8 cellular contexts compared by ENCODE assay signal in the genomic region with DNA sequence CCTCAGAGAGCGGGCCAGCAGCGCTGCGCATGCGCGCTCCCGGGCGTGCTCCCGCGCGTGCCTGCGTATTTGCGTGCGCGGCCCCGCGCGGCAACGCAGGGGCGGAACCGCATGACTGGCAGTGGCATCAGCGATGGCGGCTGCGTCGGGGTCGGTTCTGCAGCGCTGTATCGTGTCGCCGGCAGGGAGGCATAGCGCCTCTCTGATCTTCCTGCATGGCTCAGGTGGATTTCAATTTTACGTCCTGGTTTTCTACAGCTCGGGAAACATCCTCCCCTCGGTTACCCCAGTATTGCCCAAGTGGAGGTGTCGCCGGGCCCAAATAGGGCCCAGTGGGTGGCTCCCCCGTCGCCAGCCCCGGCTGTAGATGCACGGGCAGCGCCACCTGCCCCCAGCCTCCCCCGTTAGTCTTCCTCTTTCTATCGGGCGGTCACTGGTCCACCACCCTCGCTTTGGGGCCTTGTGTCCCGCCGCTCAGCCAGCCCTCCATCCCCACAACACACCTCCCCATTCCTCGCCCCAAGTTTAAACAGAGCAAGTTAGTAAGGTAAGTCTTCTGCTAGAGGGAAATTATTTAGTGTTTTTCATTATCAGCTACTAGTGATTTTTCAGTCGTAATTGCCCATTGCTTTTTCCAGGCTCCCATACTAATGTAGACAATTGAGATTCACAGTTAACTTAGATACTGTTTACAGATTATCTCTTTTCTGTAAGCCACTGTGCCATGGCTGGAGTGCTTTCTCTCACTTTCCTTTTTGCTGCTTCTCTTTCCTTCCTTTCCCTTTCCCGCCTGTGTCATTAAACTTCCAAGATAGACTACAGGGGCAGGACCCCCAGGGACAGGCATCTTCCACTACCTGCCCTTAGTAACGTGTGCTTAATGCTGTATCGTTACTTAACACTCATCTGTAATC. TPM values are rescaled to one million over a fixed set of nuclear protein-coding genes. Genes with fewer than 3 reads are reported as not detected.
DNase-seq lines count a peak whose midpoint lies in the region; TF ChIP-seq lines count a peak whose summit lies in the region.

A gene (plus strand): TSS at position 121 of the 914 bp plus-strand sequence. CDS start 13 bp downstream, at position 134.

- peak; percentile 89 for DNase-seq in ELR (ENCODE audit: low read depth)
- peak; percentile 89 for DNase-seq in GOT3 (lab: John Stamatoyannopoulos, UW)
- DNase-seq in SHP77 (lab: John Stamatoyannopoulos, UW) = peak; percentile 73 to 86
- peak; percentile 83 for DNase-seq in activated effector memory CD4-positive, alpha-beta T cell treated with Interleukin-2 at 50 U/mL for 16 hours
- DNase-seq in fibroblast of the aortic adventitia (ENCODE audit: low read depth) = peak; percentile 91
- peak; percentile 87 for DNase-seq in nephron progenitor cell

- H3K4me1 Mint-ChIP-seq in nephron progenitor cell = peaks cover 24% of the 10 kb centered on the region
- peaks cover 57% of the 10 kb centered on the region for H3K4me1 Mint-ChIP-seq in stimulated activated naive CD8-positive, alpha-beta T cell treated with anti-CD3 and anti-CD28 coated beads, Interleukin-15, Interleukin-2, amounts not matched to agents 100 ng/mL and 50 ng/mL, for 24 hours (ENCODE audit: low read depth)

- peak within 1 kb of the TSS; percentile 20 for H3K27ac Mint-ChIP-seq in nephron progenitor cell
- H3K27ac Mint-ChIP-seq in stimulated activated naive CD8-positive, alpha-beta T cell treated with anti-CD3 and anti-CD28 coated beads, Interleukin-15, Interleukin-2, amounts not matched to agents 100 ng/mL and 50 ng/mL, for 24 hours = peak within 1 kb of the TSS; percentile 97

- H3K4me3 Mint-ChIP-seq in nephron progenitor cell = peak within 1 kb of the TSS; percentile 92
- H3K4me3 Mint-ChIP-seq in stimulated activated naive CD8-positive, alpha-beta T cell treated with anti-CD3 and anti-CD28 coated beads, Interleukin-15, Interleukin-2, amounts not matched to agents 100 ng/mL and 50 ng/mL, for 24 hours = peak within 1 kb of the TSS; percentile 97

- H3K36me3 Mint-ChIP-seq in nephron progenitor cell (ENCODE audit: low read depth) = peaks cover 11% of the 10 kb centered on the region
- H3K36me3 Mint-ChIP-seq in stimulated activated naive CD8-positive, alpha-beta T cell treated with anti-CD3 and anti-CD28 coated beads, Interleukin-15, Interleukin-2, amounts not matched to agents 100 ng/mL and 50 ng/mL, for 24 hours (ENCODE audit: low read depth) = peaks cover 24% of the 10 kb centered on the region

- H3K4me3 ChIP-seq in fibroblast of the aortic adventitia (ENCODE audit: low read depth, low read length) = peak within 1 kb of the TSS; percentile 79

- TF ChIP-seq CTCF in LNCAP (IDR thresholded peaks at IDR 0.05) (peak; percentile 21; the same call in 1 of the 2 replicates), fibroblast of the aortic adventitia (IDR thresholded peaks at IDR 0.05; ENCODE audit: insufficient read depth, low read length) (no peak), nephron progenitor cell (IDR thresholded peaks at IDR 0.05) (no peak)

- no peaks in the 10 kb centered on the region for H3K27me3 Mint-ChIP-seq in nephron progenitor cell (ENCODE audit: low read depth, poor library complexity)
- no peaks in the 10 kb centered on the region for H3K27me3 Mint-ChIP-seq in stimulated activated naive CD8-positive, alpha-beta T cell treated with anti-CD3 and anti-CD28 coated beads, Interleukin-15, Interleukin-2, amounts not matched to agents 100 ng/mL and 50 ng/mL, for 24 hours

- peaks cover 4% of the 10 kb centered on the region for H3K9me3 Mint-ChIP-seq in nephron progenitor cell
- H3K9me3 Mint-ChIP-seq in stimulated activated naive CD8-positive, alpha-beta T cell treated with anti-CD3 and anti-CD28 coated beads, Interleukin-15, Interleukin-2, amounts not matched to agents 100 ng/mL and 50 ng/mL, for 24 hours = peaks cover 4% of the 10 kb centered on the region

RNA-seq across cellular contexts. Expression of the gene that starts here (rescaled TPM):
- total RNA-seq in fibroblast of the aortic adventitia (ENCODE audit: low replicate concordance) = 15.4 and 40.6 TPM in 2 replicates

Comparison
In these comparisons a context has a peak if more than half of its experiments do, and no peak if none do; other contexts are left out.
1. Peak in every context shown above with its lines: DNase-seq and H3K4me3 ChIP-seq.